13 cellular contexts compared by ENCODE assay signal in genomic region chr4:14771504-14772175, GRCh38.
"Had no signal": no experiment of that assay in that cellular context is flagged by ENCODE, and none has a peak within 500 bp of the region (broad histone marks: within the 10 kb centered on the region; RNA-seq: fewer than 3 reads in every experiment).

No MANE protein-coding gene starts in this region.

- DNase-seq: activated CD4-positive, alpha-beta memory T cell treated with anti-CD3 and anti-CD28 coated beads for 36 hours; activated naive CD8-positive, alpha-beta T cell treated with anti-CD3 and anti-CD28 coated beads, Interleukin-2, amount 50 U/mL, for 24 hours; effector CD4-positive, alpha-beta T cell; foreskin melanocyte; heart right ventricle; islet precursor cell; pancreas; stomach; SW 1271; T-helper 9 cell had no signal

- H3K9me3 ChIP-seq: pancreas, stomach had no signal

- H3K4me1 ChIP-seq: pancreas, tibial nerve had no signal

- H3K4me3 ChIP-seq: coronary artery, heart right ventricle, pancreas, stomach, tibial nerve had no signal

- H3K27me3 ChIP-seq: heart right ventricle, pancreas, stomach, tibial nerve had no signal

- H3K36me3 ChIP-seq: heart right ventricle, pancreas, stomach, tibial nerve had no signal

- H3K27ac ChIP-seq: coronary artery, heart right ventricle, pancreas, stomach, tibial nerve, VCaP had no signal

- ATAC-seq: heart right ventricle had no signal
